16 cellular contexts compared by ENCODE assay signal in genomic region chr1:108852141-108852540, GRCh38. TPM values are rescaled to one million over a fixed set of nuclear protein-coding genes. Genes with fewer than 3 reads are reported as not detected.
DNase-seq lines count a peak whose midpoint lies in the region; ATAC-seq and TF ChIP-seq lines count a peak whose summit lies in the region.
"Had no signal": no experiment of that assay in that cellular context is flagged by ENCODE, and none has a peak within 500 bp of the region (broad histone marks: within the 10 kb centered on the region; RNA-seq: fewer than 3 reads in every experiment).

No MANE protein-coding gene starts in this region.

- no peak overlapping the region for H2BK5ac ChIP-seq in neuronal stem cell (ENCODE audit: low read length)

- peak overlapping the region in 3 of 4 donors; percentile 40 to 71 (median 57) for H3K27ac ChIP-seq in esophagus squamous epithelium
- H3K27ac ChIP-seq in neuronal stem cell (replicated peaks; ENCODE audit: low read length), result no peak overlapping the region
- no peak overlapping the region for H3K27ac ChIP-seq in aorta (ENCODE audit: low read depth in 1 of 2, low read length in 2 of 2)
- no peak overlapping the region for H3K27ac ChIP-seq in spleen
- H3K27ac ChIP-seq: pancreas, SJSA1 had no signal

- peaks cover 0 to 5% (median 0%) of the 10 kb centered on the region in 3 donors for H3K4me1 ChIP-seq in esophagus squamous epithelium
- H3K4me1 ChIP-seq in neuronal stem cell (ENCODE audit: control insufficient read depth in 2 of 2, insufficient read depth in 1 of 2, low read depth in 1 of 2, low read length in 2 of 2), result peaks cover 0 to 2% of the 10 kb centered on the region in 2 donors
- H3K4me1 ChIP-seq in aorta (ENCODE audit: control insufficient read depth in 1 of 2, insufficient read depth in 2 of 2, low read length in 2 of 2), result no peaks in the 10 kb centered on the region
- H3K4me1 ChIP-seq in spleen, result peaks cover 0 to 21% (median 6%) of the 10 kb centered on the region in 6 donors
- H3K4me1 ChIP-seq: pancreas had no signal

- H2BK15ac ChIP-seq in neuronal stem cell (ENCODE audit: low read length), result no peak overlapping the region

- no peaks in the 10 kb centered on the region for H3K9me3 ChIP-seq in esophagus squamous epithelium
- no peaks in the 10 kb centered on the region for H3K9me3 ChIP-seq in neuronal stem cell (replicated peaks in 1 of 2; ENCODE audit: control insufficient read depth in 2 of 2, insufficient read depth in 1 of 2, low read depth in 1 of 2, low read length in 2 of 2)
- H3K9me3 ChIP-seq in aorta (ENCODE audit: control insufficient read depth, low read length), result no peaks in the 10 kb centered on the region
- H3K9me3 ChIP-seq in spleen, result no peaks in the 10 kb centered on the region
- H3K9me3 ChIP-seq: pancreas, SJSA1 had no signal

- DNase-seq in natural killer cell treated with Interleukin-12 subunit alpha and Interleukin-12 subunit beta and Interleukin-15 and Interleukin-18, amount 100 ng/mL, for 72 hours (ENCODE audit: low spot score), result no peak
- no peak for DNase-seq in natural killer cell
- no peak for DNase-seq in esophagus squamous epithelium (lab: John Stamatoyannopoulos, UW)
- DNase-seq in neuronal stem cell (ENCODE audit: low spot score), result no peak
- DNase-seq in aorta, result no peak
- DNase-seq in spleen, result no peak
- no peak for DNase-seq in NCI-H146 (lab: John Stamatoyannopoulos, UW)
- DNase-seq: activated gamma-delta T cell, DMS79, NCI-H1092, NCI-H226, pancreas had no signal

- peak overlapping the region in 1 of 2 donors; percentile 29 for H3K27ac Mint-ChIP-seq in natural killer cell treated with Interleukin-12 subunit alpha and Interleukin-12 subunit beta and Interleukin-15 and Interleukin-18, amount 100 ng/mL, for 72 hours
- peak overlapping the region in 1 of 2 donors; percentile 16 for H3K27ac Mint-ChIP-seq in natural killer cell

- peak overlapping the region; percentile 30 for H3K4me3 Mint-ChIP-seq in natural killer cell treated with Interleukin-12 subunit alpha and Interleukin-12 subunit beta and Interleukin-15 and Interleukin-18, amount 100 ng/mL, for 72 hours
- H3K4me3 Mint-ChIP-seq in natural killer cell, result no peak overlapping the region

- no peak overlapping the region for H2AK5ac ChIP-seq in neuronal stem cell (ENCODE audit: low read depth, low read length)

- H3K9ac ChIP-seq in neuronal stem cell (ENCODE audit: low read depth, low read length, poor library complexity), result no peak overlapping the region

- H2BK120ac ChIP-seq in neuronal stem cell (ENCODE audit: low read depth, low read length), result no peak overlapping the region

- WGBS in esophagus squamous epithelium, 2 donors, result 52 to 53% methylated on average over 4 of the region's 4 CpGs
- no CpG with 5 or more reads among the region's 4 CpGs for WGBS in neuronal stem cell (ENCODE audit: extremely low coverage in 2 of 2, insufficient read length in 2 of 2, insufficient replicate concordance in 1 of 2), 2 donors
- WGBS in aorta, 2 donors, result 54% methylated on average over 4 of the region's 4 CpGs
- 23 to 42% (median 24%) methylated on average over 4 of the region's 4 CpGs for WGBS in spleen, 5 donors

- no peak overlapping the region for H3K14ac ChIP-seq in neuronal stem cell (ENCODE audit: low read length)

- no peak overlapping the region for H2BK12ac ChIP-seq in neuronal stem cell (ENCODE audit: low read length)

- TF ChIP-seq CTCF in natural killer cell (IDR thresholded peaks at IDR 0.05), result no peak
- no peak for TF ChIP-seq CTCF in esophagus squamous epithelium (IDR thresholded peaks at IDR 0.05)
- no peak for TF ChIP-seq CTCF in spleen (IDR thresholded peaks at IDR 0.05 in 8 of 11, conservative IDR thresholded peaks at IDR 0.05 in 3 of 11)

- peak overlapping the region; percentile 52 for H2AFZ ChIP-seq in neuronal stem cell (ENCODE audit: low read length)

- H3K36me3 Mint-ChIP-seq in natural killer cell treated with Interleukin-12 subunit alpha and Interleukin-12 subunit beta and Interleukin-15 and Interleukin-18, amount 100 ng/mL, for 72 hours, result no peaks in the 10 kb centered on the region
- no peaks in the 10 kb centered on the region for H3K36me3 Mint-ChIP-seq in natural killer cell

- no peaks in the 10 kb centered on the region for H3K36me3 ChIP-seq in esophagus squamous epithelium
- H3K36me3 ChIP-seq in neuronal stem cell (replicated peaks in 1 of 2; ENCODE audit: control insufficient read depth in 2 of 2, insufficient read depth in 2 of 2, low read length in 2 of 2), result no peaks in the 10 kb centered on the region
- H3K36me3 ChIP-seq in aorta (ENCODE audit: control insufficient read depth in 1 of 2, insufficient read depth in 2 of 2, low read length in 1 of 2), result no peaks in the 10 kb centered on the region
- no peaks in the 10 kb centered on the region for H3K36me3 ChIP-seq in spleen
- H3K36me3 ChIP-seq: pancreas, SJSA1 had no signal

- H3K4me1 Mint-ChIP-seq in natural killer cell treated with Interleukin-12 subunit alpha and Interleukin-12 subunit beta and Interleukin-15 and Interleukin-18, amount 100 ng/mL, for 72 hours (ENCODE audit: low read depth in 2 of 2), result peaks cover 6 to 7% of the 10 kb centered on the region in 2 donors
- H3K4me1 Mint-ChIP-seq in natural killer cell, result peaks cover 8 to 9% of the 10 kb centered on the region in 2 donors

- H3K4me3 ChIP-seq in esophagus squamous epithelium (peak overlapping the region in 1 of 4 donors; percentile 12), neuronal stem cell (ENCODE audit: low read length in 2 of 2) (no peak overlapping the region), aorta (ENCODE audit: low read length in 2 of 2) (no peak overlapping the region), spleen (no peak overlapping the region)
- H3K4me3 ChIP-seq: pancreas, SJSA1 had no signal

- peaks cover 9 to 23% of the 10 kb centered on the region in 2 donors for H3K27me3 Mint-ChIP-seq in natural killer cell treated with Interleukin-12 subunit alpha and Interleukin-12 subunit beta and Interleukin-15 and Interleukin-18, amount 100 ng/mL, for 72 hours
- peaks cover 9 to 13% of the 10 kb centered on the region in 2 donors for H3K27me3 Mint-ChIP-seq in natural killer cell (ENCODE audit: low read depth in 2 of 2)

- H3K4me2 ChIP-seq in neuronal stem cell (ENCODE audit: insufficient read depth, low read length, poor library complexity, severe bottlenecking), result no peak overlapping the region

- ATAC-seq in natural killer cell treated with Interleukin-12 subunit alpha and Interleukin-12 subunit beta and Interleukin-15 and Interleukin-18, amount 100 ng/mL, for 72 hours, result no peak
- no peak for ATAC-seq in natural killer cell
- ATAC-seq in aorta (ENCODE audit: low FRiP score), result peak; percentile 50
- no peak for ATAC-seq in HG03354 (IDR thresholded peaks at IDR 0.05; ENCODE audit: poor library complexity, severe bottlenecking, unreplicated experiment)
- ATAC-seq: pancreas had no signal

- no peak overlapping the region for H4K91ac ChIP-seq in neuronal stem cell (ENCODE audit: low read depth, low read length, poor library complexity)

- no peaks in the 10 kb centered on the region for H3K79me1 ChIP-seq in neuronal stem cell (ENCODE audit: low read depth, low read length)

- H3K18ac ChIP-seq in neuronal stem cell (ENCODE audit: low read length), result no peak overlapping the region

- no peak overlapping the region for H3K23ac ChIP-seq in neuronal stem cell (ENCODE audit: low read depth, low read length, poor library complexity)

- H4K8ac ChIP-seq in neuronal stem cell (ENCODE audit: low read depth, low read length), result no peak overlapping the region

- H3K27me3 ChIP-seq in esophagus squamous epithelium (no peaks in the 10 kb centered on the region), neuronal stem cell (ENCODE audit: control insufficient read depth in 3 of 3, insufficient read depth in 3 of 3, low read depth in 1 of 3, low read length in 3 of 3) (peaks cover 0 to 2% (median 0%) of the 10 kb centered on the region in 3 experiments), aorta (ENCODE audit: control insufficient read depth in 1 of 2, insufficient read depth in 2 of 2, low read length in 1 of 2) (no peaks in the 10 kb centered on the region), spleen (replicated peaks in 1 of 7) (peaks cover 0 to 18% (median 0%) of the 10 kb centered on the region in 7 donors)
- H3K27me3 ChIP-seq: pancreas, SJSA1 had no signal

- TF ChIP-seq POLR2A in esophagus squamous epithelium (IDR thresholded peaks at IDR 0.05) (no peak), spleen (IDR thresholded peaks at IDR 0.05) (no peak)

- H3K9me3 Mint-ChIP-seq in natural killer cell treated with Interleukin-12 subunit alpha and Interleukin-12 subunit beta and Interleukin-15 and Interleukin-18, amount 100 ng/mL, for 72 hours, result no peaks in the 10 kb centered on the region
- H3K9me3 Mint-ChIP-seq in natural killer cell, result no peaks in the 10 kb centered on the region

- intact Hi-C loops in natural killer cell (cut with micrococcal nuclease), result no loop called here
- intact Hi-C loops in esophagus squamous epithelium (cut with DNase I), result no loop called here
- intact Hi-C loops in aorta (cut with DNase I), result no loop called here
- intact Hi-C loops in spleen (cut with DNase I; ENCODE audit: low total_unique reads), result no loop called here

- H3K4ac ChIP-seq in neuronal stem cell (ENCODE audit: low read length), result no peak overlapping the region

RNA-seq across cellular contexts. Expression of gene AKNAD1, which starts 4.8 kb away (rescaled TPM):
- not detected for total RNA-seq in natural killer cell treated with Interleukin-12 subunit alpha and Interleukin-12 subunit beta and Interleukin-15 and Interleukin-18, amount 100 ng/mL, for 72 hours
- total RNA-seq in natural killer cell (not detected), esophagus squamous epithelium (1 to 10 TPM in 2 of 4 donors, under 1 TPM in 1, not detected in 1; 0.09 to 4.8 (median 2.6) TPM), aorta (under 1 TPM in 1 of 2 donors, not detected in 1; 0.72 TPM), spleen (not detected)
- 0.04 TPM for polyA plus RNA-seq in neuronal stem cell (2013, experiment 1 of 2)
- not detected for polyA plus RNA-seq in neuronal stem cell (2013, experiment 2 of 2)
- polyA plus RNA-seq in aorta (not detected), spleen (under 1 TPM in 2 of 3 donors, not detected in 1; 0.03 to 0.11 TPM)
- total RNA-seq: bronchial epithelial cell, pancreas, ureter had no signal

RNA-seq across cellular contexts. Expression of gene GPSM2, which starts 24.6 kb away (rescaled TPM):
- total RNA-seq in natural killer cell treated with Interleukin-12 subunit alpha and Interleukin-12 subunit beta and Interleukin-15 and Interleukin-18, amount 100 ng/mL, for 72 hours, result 10 to 100 TPM in 1 of 2 donors, 1 to 10 TPM in 1; 7.7 to 25.0 TPM
- 1 to 10 TPM; 1.0 to 1.5 (median 1.4) TPM for total RNA-seq in natural killer cell
- total RNA-seq in esophagus squamous epithelium, result 10 to 100 TPM; 57.3 to 89.6 (median 82.1) TPM
- polyA plus RNA-seq in neuronal stem cell (2013, experiment 1 of 2), result 27.8 TPM
- polyA plus RNA-seq in neuronal stem cell (2013, experiment 2 of 2), result 26.6 TPM
- 10 to 100 TPM in 1 of 2 donors, 1 to 10 TPM in 1; 6.2 to 24.1 TPM for total RNA-seq in aorta
- 1 to 10 TPM; 1.2 to 6.3 TPM for polyA plus RNA-seq in aorta
- 1 to 10 TPM; 1.6 to 7.7 (median 4.0) TPM for total RNA-seq in spleen
- polyA plus RNA-seq in spleen, result 1 to 10 TPM in 1 of 3 donors, under 1 TPM in 2; 0.67 to 1.7 (median 0.93) TPM

Comparison
In these comparisons a context has a peak if more than half of its experiments do, and no peak if none do; other contexts are left out.
1. H3K27ac ChIP-seq: peak in esophagus squamous epithelium (3 of 4); none in neuronal stem cell (single experiment), aorta (0 of 2) and spleen (0 of 8).